ENCODE assay signal across 16 cellular contexts in the genomic region with DNA sequence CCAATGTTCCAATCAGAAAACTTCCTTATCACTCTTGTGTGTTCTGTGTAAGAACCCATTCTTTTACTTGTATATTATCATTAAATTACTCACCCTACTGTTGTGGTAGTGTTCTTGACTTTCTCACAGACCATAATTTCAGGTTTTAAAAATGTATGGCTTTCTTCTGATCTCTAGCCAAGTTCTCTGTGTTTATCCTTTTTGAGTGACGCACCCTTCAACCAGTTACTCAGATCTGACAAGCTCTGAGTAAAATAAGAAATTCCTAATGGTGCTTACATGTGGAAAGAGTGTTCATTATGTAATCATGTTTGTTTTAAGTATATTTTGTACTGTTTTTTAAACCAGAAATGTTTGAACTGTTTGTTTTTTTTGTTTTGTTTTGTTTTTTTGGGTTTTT. TPM values are rescaled to one million over a fixed set of nuclear protein-coding genes. Genes with fewer than 3 reads are reported as not detected.
DNase-seq lines count a peak whose midpoint lies in the region; ATAC-seq, FAIRE-seq and TF ChIP-seq lines count a peak whose summit lies in the region.
"Had no signal": no experiment of that assay in that cellular context is flagged by ENCODE, and none has a peak within 500 bp of the region (broad histone marks: within the 10 kb centered on the region; RNA-seq: fewer than 3 reads in every experiment).

No MANE protein-coding gene starts in this region.

- no peaks in the 10 kb centered on the region for H3K9me3 ChIP-seq in HepG2 (ENCODE audit: low read length)
- H3K9me3 ChIP-seq in right lobe of liver = no peaks in the 10 kb centered on the region
- no peaks in the 10 kb centered on the region for H3K9me3 ChIP-seq in body of pancreas
- H3K9me3 ChIP-seq: esophagus squamous epithelium had no signal

- TF ChIP-seq POLR2A in HepG2 (IDR thresholded peaks at IDR 0.05; ENCODE audit: insufficient read depth in 1 of 2, low read depth in 2 of 2, low read length in 2 of 2) (no peak), right lobe of liver (IDR thresholded peaks at IDR 0.05) (no peak), body of pancreas (IDR thresholded peaks at IDR 0.05) (no peak)

- H3K9ac ChIP-seq in HepG2 (ENCODE audit: insufficient read depth, low read depth, low read length) = no peak overlapping the region

- H3K27ac ChIP-seq in HepG2 (ENCODE audit: extremely low read length, insufficient read depth, low read length) = no peak overlapping the region
- H3K27ac ChIP-seq in right lobe of liver = no peak overlapping the region
- H3K27ac ChIP-seq in foreskin keratinocyte = no peak overlapping the region
- no peak overlapping the region for H3K27ac ChIP-seq in body of pancreas
- H3K27ac ChIP-seq: esophagus squamous epithelium had no signal

- no peaks in the 10 kb centered on the region for H3K9me3 Mint-ChIP-seq in activated naive CD8-positive, alpha-beta T cell treated with anti-CD3 and anti-CD28 coated beads, Interleukin-2, amount 50 U/mL, for 24 hours
- H3K9me3 Mint-ChIP-seq: nephron; T-helper 1 cell treated with Interleukin-12 subunit alpha and Interleukin-12 subunit beta and Interleukin-4 antibody, amounts not matched to agents 30 μg/mL and 1 μg/mL, for 36 hours had no signal

- DNase-seq in HepG2 (ENCODE audit: low spot score) = no peak
- no peak for DNase-seq in right lobe of liver
- no peak for DNase-seq in activated naive CD8-positive, alpha-beta T cell treated with anti-CD3 and anti-CD28 coated beads, Interleukin-2, amount 50 U/mL, for 24 hours
- DNase-seq in foreskin keratinocyte = peak; percentile 87 to 90
- no peak for DNase-seq in activated gamma-delta T cell treated with Interleukin-2 at 50 U/mL for 16 hours
- no peak for DNase-seq in D721Med (ENCODE audit: insufficient read length, low spot score)
- no peak for DNase-seq in NCI-H1092 (lab: John Stamatoyannopoulos, UW)
- no peak for DNase-seq in body of pancreas
- DNase-seq: C1 segment of cervical spinal cord, esophagus squamous epithelium, KBM-7, kidney, NCI-H2081, small intestine had no signal

- no peak overlapping the region for H3K4me3 Mint-ChIP-seq in activated naive CD8-positive, alpha-beta T cell treated with anti-CD3 and anti-CD28 coated beads, Interleukin-2, amount 50 U/mL, for 24 hours
- H3K4me3 Mint-ChIP-seq: nephron; T-helper 1 cell treated with Interleukin-12 subunit alpha and Interleukin-12 subunit beta and Interleukin-4 antibody, amounts not matched to agents 30 μg/mL and 1 μg/mL, for 36 hours had no signal

- no peak for TF ChIP-seq RAD21 in HepG2 (CRISPR knock-in tag; IDR thresholded peaks at IDR 0.05)

- no peaks in the 10 kb centered on the region for H4K20me1 ChIP-seq in HepG2 (ENCODE audit: insufficient read depth, low read length)

- peaks cover 64% of the 10 kb centered on the region for H3K4me1 Mint-ChIP-seq in activated naive CD8-positive, alpha-beta T cell treated with anti-CD3 and anti-CD28 coated beads, Interleukin-2, amount 50 U/mL, for 24 hours

- POLR2A ChIA-PET in HepG2 (lab: Yijun Ruan, JAX) = no interaction called here

- TF ChIP-seq CTCF in HepG2 (CRISPR knock-in tag; IDR thresholded peaks at IDR 0.05) (no peak), right lobe of liver (IDR thresholded peaks at IDR 0.05) (no peak), foreskin keratinocyte (conservative IDR thresholded peaks at IDR 0.05) (no peak), D721Med (IDR thresholded peaks at IDR 0.05; ENCODE audit: insufficient read depth, missing control alignments) (no peak), body of pancreas (IDR thresholded peaks at IDR 0.05) (no peak)

- peaks cover 26% of the 10 kb centered on the region for H3K79me2 ChIP-seq in HepG2 (ENCODE audit: insufficient read depth, low read length)

- H3K27me3 ChIP-seq in HepG2 (ENCODE audit: control insufficient read depth in 1 of 2, insufficient read depth in 2 of 2, low read length in 2 of 2) (no peaks in the 10 kb centered on the region), right lobe of liver (no peaks in the 10 kb centered on the region), foreskin keratinocyte (no peaks in the 10 kb centered on the region), body of pancreas (no peaks in the 10 kb centered on the region)
- H3K27me3 ChIP-seq: esophagus squamous epithelium had no signal

- H3K4me1 ChIP-seq in HepG2 (ENCODE audit: insufficient read depth, low read length) = no peaks in the 10 kb centered on the region
- peaks cover 0 to 3% (median 0%) of the 10 kb centered on the region in 4 donors for H3K4me1 ChIP-seq in right lobe of liver
- H3K4me1 ChIP-seq in foreskin keratinocyte = peaks cover 9% of the 10 kb centered on the region
- peaks cover 11% of the 10 kb centered on the region for H3K4me1 ChIP-seq in body of pancreas

- CTCF ChIA-PET in HepG2 (lab: Yijun Ruan, JAX; ENCODE audit: low intra/inter-chr PET ratio, low total read pairs) = no interaction called here

- no peaks in the 10 kb centered on the region for H3K27me3 Mint-ChIP-seq in activated naive CD8-positive, alpha-beta T cell treated with anti-CD3 and anti-CD28 coated beads, Interleukin-2, amount 50 U/mL, for 24 hours

- intact Hi-C loops in HepG2 (cut with micrococcal nuclease; ENCODE audit: unreplicated experiment) (no loop called here), right lobe of liver (cut with DNase I) (no loop called here), body of pancreas (cut with DNase I) (loop anchor here (10.0 kb wide), 1 partner anchor 101 kb away; no protein-coding TSS in a partner anchor)

- 100% methylated on average over 1 of the region's 1 CpG for WGBS in HepG2 (ENCODE audit: low lambda C conversion rate)
- 83% methylated on average over 1 of the region's 1 CpG for WGBS in right lobe of liver (ENCODE audit: insufficient coverage, low coverage, low lambda C conversion rate, missing lambda C conversion rate)
- WGBS in body of pancreas, 2 donors = 76 to 87% methylated on average over 1 of the region's 1 CpG

- no peak overlapping the region for H3K4me2 ChIP-seq in HepG2 (ENCODE audit: low read depth, low read length)

- no peak overlapping the region for H2AFZ ChIP-seq in HepG2 (ENCODE audit: low read length)

- in situ Hi-C loops in HepG2 (cut with HindIII; ENCODE audit: extremely low pct_ligation_motif_present, low pct_unique_long_range_greater_than_20kb) = no loop called here

- no peak overlapping the region for H3K4me3 ChIP-seq in HepG2 (replicated peaks in 1 of 3; ENCODE audit: insufficient read depth in 1 of 3, low read depth in 2 of 3, low read length in 3 of 3)
- no peak overlapping the region for H3K4me3 ChIP-seq in right lobe of liver
- H3K4me3 ChIP-seq in body of pancreas = no peak overlapping the region
- H3K4me3 ChIP-seq: esophagus squamous epithelium had no signal

- ATAC-seq in HepG2 (no peak), right lobe of liver (no peak), foreskin keratinocyte (peak; percentile 87), body of pancreas (no peak)
- peak; percentile 64 for ATAC-seq in activated naive CD8-positive, alpha-beta T cell treated with anti-CD3 and anti-CD28 coated beads, Interleukin-2, amount 50 U/mL, for 24 hours

- BruUV-seq in HepG2 (replicated peaks; lab: Mats Ljungman, UMichigan) = no TSS peak

- FAIRE-seq in HepG2 (lab: Jason Lieb, UNC) (no peak), D721Med (lab: Jason Lieb, UNC) (no peak)
- FAIRE-seq: kidney, small intestine had no signal

- TF ChIP-seq EP300 in HepG2 (IDR thresholded peaks at IDR 0.05; ENCODE audit: low read depth in 2 of 2, low read length in 2 of 2) (no peak), HepG2 (CRISPR knock-in tag; IDR thresholded peaks at IDR 0.05; ENCODE audit: borderline replicate concordance) (no peak)

- H3K27ac Mint-ChIP-seq in activated naive CD8-positive, alpha-beta T cell treated with anti-CD3 and anti-CD28 coated beads, Interleukin-2, amount 50 U/mL, for 24 hours = peak overlapping the region; percentile 34
- H3K27ac Mint-ChIP-seq: nephron; T-helper 1 cell treated with Interleukin-12 subunit alpha and Interleukin-12 subunit beta and Interleukin-4 antibody, amounts not matched to agents 30 μg/mL and 1 μg/mL, for 36 hours had no signal

- no peaks in the 10 kb centered on the region for H3K36me3 ChIP-seq in HepG2 (replicated peaks in 1 of 2; ENCODE audit: control insufficient read depth in 1 of 2, insufficient read depth in 2 of 2, low read length in 2 of 2)
- no peaks in the 10 kb centered on the region for H3K36me3 ChIP-seq in right lobe of liver
- no peaks in the 10 kb centered on the region for H3K36me3 ChIP-seq in body of pancreas (replicated peaks in 1 of 2; ENCODE audit: insufficient read depth in 1 of 2, low read depth in 2 of 2)
- H3K36me3 ChIP-seq: esophagus squamous epithelium had no signal

- H3K36me3 Mint-ChIP-seq in activated naive CD8-positive, alpha-beta T cell treated with anti-CD3 and anti-CD28 coated beads, Interleukin-2, amount 50 U/mL, for 24 hours (ENCODE audit: low read depth) = peaks cover 2% of the 10 kb centered on the region

RNA-seq across cellular contexts. Expression of a gene that starts 11.0 kb away (rescaled TPM):
- total RNA-seq in HepG2 (2016; rRNA removed; fragmentation: Illumina TruSeq; extraction: Trizol) = 39.3 and 47.7 TPM in 2 replicates
- 47.1 and 47.5 TPM in 2 replicates for total RNA-seq in HepG2 (2016; cell fraction: cytosol; rRNA removed; fragmentation: Illumina TruSeq; extraction: Trizol; ENCODE audit: low read depth)
- total RNA-seq in HepG2 (2016; cell fraction: insoluble cytoplasmic fraction; rRNA removed; fragmentation: Illumina TruSeq; extraction: Trizol) = 38.0 and 46.0 TPM in 2 replicates
- 75.7 and 77.8 TPM in 2 replicates for total RNA-seq in HepG2 (2016; cell fraction: membrane; rRNA removed; fragmentation: Illumina TruSeq; extraction: Trizol)
- total RNA-seq in HepG2 (2016; cell fraction: nucleus; rRNA removed; fragmentation: Illumina TruSeq; extraction: Trizol) = 22.3 and 25.5 TPM in 2 replicates
- 20.2 and 25.3 TPM in 2 replicates for polyA plus RNA-seq in HepG2 (2011; rRNA removed)
- polyA plus RNA-seq in HepG2 (2011; cell fraction: cytosol; rRNA removed) = 10.7 and 14.1 TPM in 2 replicates
- polyA plus RNA-seq in HepG2 (2011; cell fraction: nucleus; rRNA removed) = 5.8 and 9.1 TPM in 2 replicates
- polyA plus RNA-seq in HepG2 (2012) = 22.0 and 27.1 TPM in 2 replicates
- 37.3 and 45.6 TPM in 2 replicates for polyA plus RNA-seq in HepG2 (2016; cell fraction: cytosol; fragmentation: Illumina TruSeq; extraction: Trizol; ENCODE audit: low read depth)
- 57.8 and 60.3 TPM in 2 replicates for polyA plus RNA-seq in HepG2 (2016; cell fraction: insoluble cytoplasmic fraction; fragmentation: Illumina TruSeq; extraction: Trizol; ENCODE audit: low read depth)
- polyA plus RNA-seq in HepG2 (2016; cell fraction: membrane; fragmentation: Illumina TruSeq; extraction: Trizol; ENCODE audit: low read depth) = 72.2 and 77.9 TPM in 2 replicates
- 46.2 and 47.2 TPM in 2 replicates for polyA plus RNA-seq in HepG2 (2016; cell fraction: nucleus; fragmentation: Illumina TruSeq; extraction: Trizol; ENCODE audit: insufficient read depth, low read depth)
- polyA minus RNA-seq in HepG2 (2011; rRNA and poly(A)+ RNA removed; ENCODE audit: low replicate concordance) = 4.1 and 10.0 TPM in 2 replicates
- polyA minus RNA-seq in HepG2 (2011; cell fraction: cytosol; rRNA and poly(A)+ RNA removed) = 13.8 and 17.3 TPM in 2 replicates
- 9.4 and 10.9 TPM in 2 replicates for polyA minus RNA-seq in HepG2 (2011; cell fraction: nucleus; rRNA and poly(A)+ RNA removed)
- total RNA-seq in right lobe of liver = 10 to 100 TPM in 2 of 6 experiments, 1 to 10 TPM in 4; 6.0 to 11.5 (median 9.4) TPM
- 38.1 and 41.5 TPM in 2 replicates for total RNA-seq in foreskin keratinocyte
- polyA plus RNA-seq in foreskin keratinocyte = 32.5 and 37.6 TPM in 2 replicates
- total RNA-seq in body of pancreas = 10 to 100 TPM in 1 of 2 donors, under 1 TPM in 1; 0.99 to 10.9 TPM

Comparison
In these comparisons a context has a peak if more than half of its experiments do, and no peak if none do; other contexts are left out.
1. ATAC-seq: peak in activated naive CD8-positive, alpha-beta T cell treated with anti-CD3 and anti-CD28 coated beads, Interleukin-2, amount 50 U/mL, for 24 hours (single experiment) and foreskin keratinocyte (single experiment); none in HepG2 (single experiment), right lobe of liver (0 of 4) and body of pancreas (single experiment).
2. DNase-seq: peak in foreskin keratinocyte (2 of 2); none in HepG2 (single experiment), right lobe of liver (0 of 3), activated naive CD8-positive, alpha-beta T cell treated with anti-CD3 and anti-CD28 coated beads, Interleukin-2, amount 50 U/mL, for 24 hours (single experiment), activated gamma-delta T cell treated with Interleukin-2 at 50 U/mL for 16 hours (single experiment), D721Med (single experiment), NCI-H1092 (single experiment) and body of pancreas (0 of 4).